8 cellular contexts compared by ENCODE assay signal in genomic region chr1:76294470-76295194, GRCh38.
DNase-seq lines count a peak whose midpoint lies in the region; ATAC-seq and TF ChIP-seq lines count a peak whose summit lies in the region.

No MANE protein-coding gene starts in this region.

- H3K27ac Mint-ChIP-seq in activated naive CD4-positive, alpha-beta T cell treated with anti-CD3 and anti-CD28 coated beads, Interleukin-2, amount 50 U/mL, for 24 hours: peak overlapping the region; percentile 17

- DNase-seq in activated naive CD4-positive, alpha-beta T cell treated with anti-CD3 and anti-CD28 coated beads, Interleukin-2, amount 50 U/mL, for 16 hours: no peak
- DNase-seq in NCI-H748 (lab: John Stamatoyannopoulos, UW; ENCODE audit: unreplicated experiment) (peak; percentile 73), suprapubic skin (ENCODE audit: low spot score in 2 of 2) (no peak), iPS-NIHi7 (ENCODE audit: extremely low spot score) (no peak), globus pallidus (ENCODE audit: low spot score) (no peak)

- no peaks in the 10 kb centered on the region for H3K36me3 Mint-ChIP-seq in activated naive CD4-positive, alpha-beta T cell treated with anti-CD3 and anti-CD28 coated beads, Interleukin-2, amount 50 U/mL, for 24 hours

- no peak for TF ChIP-seq POLR2A in suprapubic skin (IDR thresholded peaks at IDR 0.05)

- H3K4me3 Mint-ChIP-seq in activated naive CD4-positive, alpha-beta T cell treated with anti-CD3 and anti-CD28 coated beads, Interleukin-2, amount 50 U/mL, for 24 hours: peak overlapping the region; percentile 68

- no peaks in the 10 kb centered on the region for H3K36me3 ChIP-seq in suprapubic skin

- no peaks in the 10 kb centered on the region for H3K27me3 Mint-ChIP-seq in activated naive CD4-positive, alpha-beta T cell treated with anti-CD3 and anti-CD28 coated beads, Interleukin-2, amount 50 U/mL, for 24 hours

- WGBS in suprapubic skin: 75% methylated on average over 5 of the region's 5 CpGs

- H3K9me3 ChIP-seq in suprapubic skin: no peaks in the 10 kb centered on the region

- no peak overlapping the region for H3K27ac ChIP-seq in suprapubic skin

- TF ChIP-seq EP300 in suprapubic skin (IDR thresholded peaks at IDR 0.05): no peak

- H3K4me1 Mint-ChIP-seq in activated naive CD4-positive, alpha-beta T cell treated with anti-CD3 and anti-CD28 coated beads, Interleukin-2, amount 50 U/mL, for 24 hours: peaks cover 58% of the 10 kb centered on the region

- H3K9me3 Mint-ChIP-seq in activated naive CD4-positive, alpha-beta T cell treated with anti-CD3 and anti-CD28 coated beads, Interleukin-2, amount 50 U/mL, for 24 hours: no peaks in the 10 kb centered on the region

- ATAC-seq in HG02870 (IDR thresholded peaks at IDR 0.05; ENCODE audit: unreplicated experiment) (peak; percentile 95), esophagus mucosa (no peak)

- H3K27me3 ChIP-seq in suprapubic skin: no peaks in the 10 kb centered on the region

- H3K4me1 ChIP-seq in suprapubic skin: no peaks in the 10 kb centered on the region

- TF ChIP-seq CTCF in suprapubic skin (IDR thresholded peaks at IDR 0.05): no peak

- H3K4me3 ChIP-seq in suprapubic skin: peak overlapping the region; percentile 10
